In genomic region chr11:104467414-104467813, GRCh38 we compare ENCODE assay signal across 20 cellular contexts.
"Had no signal": no experiment of that assay in that cellular context is flagged by ENCODE, and none has a peak within 500 bp of the region (broad histone marks: within the 10 kb centered on the region; RNA-seq: fewer than 3 reads in every experiment).

No MANE protein-coding gene starts in this region.

- H3K4me3 ChIP-seq: left lung had no signal

- H3K4me3 Mint-ChIP-seq: activated CD4-positive, alpha-beta memory T cell treated with anti-CD3 and anti-CD28 coated beads, Interleukin-2, amount 10 ng/mL, durations not matched to agents 7 days and 5 days; activated naive CD8-positive, alpha-beta T cell; activated T-cell treated with anti-CD3 and anti-CD28 coated beads, Interleukin-2, amount 50 U/mL, for 24 hours; effector memory CD8-positive, alpha-beta T cell; natural killer cell; stimulated activated memory B cell treated with anti-CD40 and anti-IgM and Interleukin-4, amounts not matched to agents 10 μg/mL and 1 μg/mL and 100 μg/mL, for 72 hours; WTC11 had no signal

- H3K27ac Mint-ChIP-seq: activated CD4-positive, alpha-beta memory T cell treated with anti-CD3 and anti-CD28 coated beads, Interleukin-2, amount 10 ng/mL, durations not matched to agents 7 days and 5 days; activated naive CD8-positive, alpha-beta T cell; activated T-cell treated with anti-CD3 and anti-CD28 coated beads, Interleukin-2, amount 50 U/mL, for 24 hours; effector memory CD8-positive, alpha-beta T cell; natural killer cell; stimulated activated memory B cell treated with anti-CD40 and anti-IgM and Interleukin-4, amounts not matched to agents 10 μg/mL and 1 μg/mL and 100 μg/mL, for 72 hours; WTC11 had no signal

- H3K27me3 Mint-ChIP-seq: activated T-cell treated with anti-CD3 and anti-CD28 coated beads, Interleukin-2, amount 50 U/mL, for 24 hours; stimulated activated memory B cell treated with anti-CD40 and anti-IgM and Interleukin-4, amounts not matched to agents 10 μg/mL and 1 μg/mL and 100 μg/mL, for 72 hours had no signal

- H3K27ac ChIP-seq: epithelial cell of prostate, left lung, neutrophil had no signal

- H3K27me3 ChIP-seq: left lung, neutrophil had no signal

- H3K36me3 Mint-ChIP-seq: activated naive CD8-positive, alpha-beta T cell; natural killer cell; stimulated activated memory B cell treated with anti-CD40 and anti-IgM and Interleukin-4, amounts not matched to agents 10 μg/mL and 1 μg/mL and 100 μg/mL, for 72 hours; WTC11 had no signal

- H3K36me3 ChIP-seq: left lung, neutrophil had no signal

- ATAC-seq: effector memory CD8-positive, alpha-beta T cell; left lung; natural killer cell; stimulated activated memory B cell treated with anti-CD40 and anti-IgM and Interleukin-4, amounts not matched to agents 10 μg/mL and 1 μg/mL and 100 μg/mL, for 72 hours; WTC11 had no signal

- DNase-seq: activated CD4-positive, alpha-beta memory T cell treated with anti-CD3 and anti-CD28 coated beads, Interleukin-2, amount 10 ng/mL, durations not matched to agents 7 days and 5 days; activated CD4-positive, alpha-beta T cell treated with anti-CD3 and anti-CD28 coated beads for 4 hours; activated effector memory CD4-positive, alpha-beta T cell treated with anti-CD3 and anti-CD28 coated beads, Interleukin-2, amount 50 U/mL, for 16 hours; activated T-cell treated with anti-CD3 and anti-CD28 coated beads, Interleukin-2, amount 50 U/mL, for 24 hours; amygdala; cerebellar nuclear complex; dermis blood vessel endothelial cell; effector memory CD8-positive, alpha-beta T cell; hippocampal formation; kidney; left lung; mammary epithelial cell; natural killer cell; posterior cingulate gyrus; stimulated activated CD4-positive, alpha-beta T cell treated with anti-CD3 and anti-CD28 coated beads, Interleukin-2, amount 100 ng/mL, for 48 hours had no signal

- H3K4me1 ChIP-seq: left lung had no signal

- H3K9me3 ChIP-seq: left lung, neutrophil had no signal

- H3K4me1 Mint-ChIP-seq: activated CD4-positive, alpha-beta memory T cell treated with anti-CD3 and anti-CD28 coated beads, Interleukin-2, amount 10 ng/mL, durations not matched to agents 7 days and 5 days; natural killer cell; stimulated activated memory B cell treated with anti-CD40 and anti-IgM and Interleukin-4, amounts not matched to agents 10 μg/mL and 1 μg/mL and 100 μg/mL, for 72 hours; WTC11 had no signal

- FAIRE-seq: kidney had no signal

- H3K9me3 Mint-ChIP-seq: activated CD4-positive, alpha-beta memory T cell treated with anti-CD3 and anti-CD28 coated beads, Interleukin-2, amount 10 ng/mL, durations not matched to agents 7 days and 5 days; activated T-cell treated with anti-CD3 and anti-CD28 coated beads, Interleukin-2, amount 50 U/mL, for 24 hours; effector memory CD8-positive, alpha-beta T cell; natural killer cell; stimulated activated memory B cell treated with anti-CD40 and anti-IgM and Interleukin-4, amounts not matched to agents 10 μg/mL and 1 μg/mL and 100 μg/mL, for 72 hours; WTC11 had no signal
